ENCODE assay signal across 8 cellular contexts in the genomic region with DNA sequence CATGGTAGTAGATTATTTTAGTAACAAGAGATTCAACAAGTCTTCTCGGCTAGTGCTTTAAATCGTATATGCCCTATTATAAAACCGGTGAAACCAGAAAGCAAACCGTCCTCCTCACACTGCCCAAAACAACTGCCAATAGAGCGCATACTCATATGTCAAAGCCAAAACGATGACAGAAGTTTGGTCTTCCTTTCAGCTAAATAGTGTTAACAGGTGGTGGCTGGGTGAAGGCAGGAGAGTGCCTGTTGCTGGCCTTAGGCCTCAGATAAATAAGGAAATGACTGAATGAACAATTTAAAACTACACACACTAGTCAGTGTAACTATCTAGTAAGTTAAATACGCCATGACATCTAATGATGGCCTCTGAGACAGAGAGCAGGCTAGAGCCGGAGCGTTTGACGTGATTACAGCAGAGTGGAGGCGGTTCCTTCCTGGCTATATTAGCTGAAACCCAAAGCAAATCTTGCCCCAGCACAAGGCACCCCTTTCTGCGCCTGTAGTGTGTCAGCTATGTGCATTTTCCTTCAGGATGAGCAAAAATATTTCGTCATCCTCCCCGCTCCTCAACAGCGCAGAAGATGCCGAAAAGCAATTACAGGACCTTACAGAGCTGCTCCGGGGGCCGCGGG. TPM values are rescaled to one million over a fixed set of nuclear protein-coding genes. Genes with fewer than 3 reads are reported as not detected.
A peak's percentile ranks its signal among the peaks of the same experiment; 100 is the strongest.
DNase-seq lines count a peak whose midpoint lies in the region; ATAC-seq and TF ChIP-seq lines count a peak whose summit lies in the region.

No MANE protein-coding gene starts in this region.

- H3K27ac ChIP-seq in adrenal gland (peak overlapping the region; percentile 81 to 96 (median 88)), liver (ENCODE audit: low read depth in 1 of 2, low read length in 2 of 2) (no peak overlapping the region), thyroid gland (peak overlapping the region; percentile 52 to 79 (median 61))

- H3K27ac Mint-ChIP-seq in activated naive CD4-positive, alpha-beta T cell treated with anti-CD3 and anti-CD28 coated beads, Interleukin-2, amount 50 U/mL, for 72 hours, result no peak overlapping the region

- no peak for ATAC-seq in GM21360 (IDR thresholded peaks at IDR 0.05; ENCODE audit: unreplicated experiment)
- ATAC-seq in activated naive CD4-positive, alpha-beta T cell treated with anti-CD3 and anti-CD28 coated beads, Interleukin-2, amount 50 U/mL, for 72 hours, result no peak

- no peak for TF ChIP-seq CTCF in adrenal gland (IDR thresholded peaks at IDR 0.05)
- TF ChIP-seq CTCF in liver (IDR thresholded peaks at IDR 0.05; ENCODE audit: low read depth, low read length, missing input control), result no peak
- TF ChIP-seq CTCF in thyroid gland (IDR thresholded peaks at IDR 0.05), result no peak

- TF ChIP-seq RAD21 in liver (IDR thresholded peaks at IDR 0.05), result no peak

- H3K36me3 ChIP-seq in adrenal gland (replicated peaks in 1 of 2) (no peaks in the 10 kb centered on the region), liver (ENCODE audit: control insufficient read depth in 4 of 4, insufficient read depth in 3 of 4, low read depth in 1 of 4, low read length in 3 of 4) (no peaks in the 10 kb centered on the region), thyroid gland (no peaks in the 10 kb centered on the region)

- TF ChIP-seq POLR2A in adrenal gland (IDR thresholded peaks at IDR 0.05) (peak in 1 of 2 donors; percentile 64), thyroid gland (IDR thresholded peaks at IDR 0.05) (no peak)

- H3K4me3 ChIP-seq in adrenal gland (peak overlapping the region in 3 of 4 donors; percentile 45 to 88 (median 54)), liver (ENCODE audit: low read depth in 1 of 3, low read length in 3 of 3) (peak overlapping the region in 2 of 3 donors; percentile 74 to 81), thyroid gland (replicated peaks in 1 of 3) (peak overlapping the region in 2 of 3 donors; percentile 29 to 42)

- peaks cover under 1 to 21% of the 10 kb centered on the region in 2 donors for H3K4me1 ChIP-seq in adrenal gland (replicated peaks in 1 of 2)
- peaks cover 5 to 15% (median 11%) of the 10 kb centered on the region in 4 donors for H3K4me1 ChIP-seq in liver (ENCODE audit: control insufficient read depth in 4 of 4, insufficient read depth in 4 of 4, low read length in 3 of 4)
- H3K4me1 ChIP-seq in thyroid gland, result peaks cover 0 to 7% of the 10 kb centered on the region in 2 donors

- H3K36me3 Mint-ChIP-seq in activated naive CD4-positive, alpha-beta T cell treated with anti-CD3 and anti-CD28 coated beads, Interleukin-2, amount 50 U/mL, for 72 hours, result peaks cover 10 to 18% of the 10 kb centered on the region in 2 donors

- H3K9me3 Mint-ChIP-seq in activated naive CD4-positive, alpha-beta T cell treated with anti-CD3 and anti-CD28 coated beads, Interleukin-2, amount 50 U/mL, for 72 hours, result peaks cover 5 to 16% of the 10 kb centered on the region in 2 donors

- 25 to 33% (median 28%) methylated on average over 13 to 19 of the region's 19 CpGs for WGBS in adrenal gland, 4 donors
- 64% methylated on average over 19 of the region's 19 CpGs for WGBS in liver
- WGBS in thyroid gland, 2 donors, result 56 to 58% methylated on average over 19 of the region's 19 CpGs

- intact Hi-C loops in adrenal gland (cut with DNase I), result no loop called here
- intact Hi-C loops in thyroid gland (cut with DNase I), result no loop called here

- no peak overlapping the region for H3K9ac ChIP-seq in liver (ENCODE audit: low read depth in 1 of 2, low read length in 2 of 2)

- H3K27me3 ChIP-seq in adrenal gland (no peaks in the 10 kb centered on the region), liver (ENCODE audit: control insufficient read depth in 4 of 4, insufficient read depth in 4 of 4, low read length in 3 of 4) (peaks cover 0 to 3% (median under 1%) of the 10 kb centered on the region in 4 donors), thyroid gland (no peaks in the 10 kb centered on the region)

- H3K9me3 ChIP-seq in adrenal gland (replicated peaks in 1 of 3) (no peaks in the 10 kb centered on the region), liver (ENCODE audit: control insufficient read depth in 4 of 4, low read length in 3 of 4) (peaks cover 0 to 5% (median 1%) of the 10 kb centered on the region in 4 donors), thyroid gland (no peaks in the 10 kb centered on the region)

- DNase-seq in NCI-H2171 treated with DMSO at 0.1 percent for 48 hours (lab: John Stamatoyannopoulos, UW) (peak; percentile 42), NCI-H2171 (lab: John Stamatoyannopoulos, UW) (no peak), adrenal gland (peak; percentile 36 to 83 (median 66)), thyroid gland (peak in 1 of 2 donors; percentile 7), 8988T (no peak)
- no peak for DNase-seq in activated naive CD4-positive, alpha-beta T cell treated with anti-CD3 and anti-CD28 coated beads, Interleukin-2, amount 50 U/mL, for 72 hours (ENCODE audit: low spot score in 2 of 2)

TF ChIP-seq in liver, 16 proteins besides CTCF, POLR2A, EP300 and RAD21:
- TF ChIP-seq FOXA2 (IDR thresholded peaks at IDR 0.05), result no peak
- TF ChIP-seq EGR1 (IDR thresholded peaks at IDR 0.05; ENCODE audit: low read depth in 2 of 2), result no peak
- no peak for TF ChIP-seq FOXA1 (IDR thresholded peaks at IDR 0.05)
- TF ChIP-seq, protein P1, sequence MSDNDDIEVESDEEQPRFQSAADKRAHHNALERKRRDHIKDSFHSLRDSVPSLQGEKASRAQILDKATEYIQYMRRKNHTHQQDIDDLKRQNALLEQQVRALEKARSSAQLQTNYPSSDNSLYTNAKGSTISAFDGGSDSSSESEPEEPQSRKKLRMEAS (IDR thresholded peaks at IDR 0.05), result no peak
- no peak for TF ChIP-seq REST (IDR thresholded peaks at IDR 0.05)
- TF ChIP-seq YY1 (IDR thresholded peaks at IDR 0.05), result no peak
- no peak for TF ChIP-seq JUND (IDR thresholded peaks at IDR 0.05)
- no peak for TF ChIP-seq HNF4A (conservative IDR thresholded peaks at IDR 0.05)
- no peak for TF ChIP-seq SP1 (IDR thresholded peaks at IDR 0.05)
- TF ChIP-seq ATF3 (IDR thresholded peaks at IDR 0.05), result no peak
- TF ChIP-seq, protein P2, sequence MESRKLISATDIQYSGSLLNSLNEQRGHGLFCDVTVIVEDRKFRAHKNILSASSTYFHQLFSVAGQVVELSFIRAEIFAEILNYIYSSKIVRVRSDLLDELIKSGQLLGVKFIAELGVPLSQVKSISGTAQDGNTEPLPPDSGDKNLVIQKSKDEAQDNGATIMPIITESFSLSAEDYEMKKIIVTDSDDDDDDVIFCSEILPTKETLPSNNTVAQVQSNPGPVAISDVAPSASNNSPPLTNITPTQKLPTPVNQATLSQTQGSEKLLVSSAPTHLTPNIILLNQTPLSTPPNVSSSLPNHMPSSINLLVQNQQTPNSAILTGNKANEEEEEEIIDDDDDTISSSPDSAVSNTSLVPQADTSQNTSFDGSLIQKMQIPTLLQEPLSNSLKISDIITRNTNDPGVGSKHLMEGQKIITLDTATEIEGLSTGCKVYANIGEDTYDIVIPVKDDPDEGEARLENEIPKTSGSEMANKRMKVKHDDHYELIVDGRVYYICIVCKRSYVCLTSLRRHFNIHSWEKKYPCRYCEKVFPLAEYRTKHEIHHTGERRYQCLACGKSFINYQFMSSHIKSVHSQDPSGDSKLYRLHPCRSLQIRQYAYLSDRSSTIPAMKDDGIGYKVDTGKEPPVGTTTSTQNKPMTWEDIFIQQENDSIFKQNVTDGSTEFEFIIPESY (IDR thresholded peaks at IDR 0.05), result no peak
- no peak for TF ChIP-seq TAF1 (conservative IDR thresholded peaks at IDR 0.05)
- no peak for TF ChIP-seq NR2F2 (IDR thresholded peaks at IDR 0.05)
- TF ChIP-seq RXRA (IDR thresholded peaks at IDR 0.05), result no peak
- no peak for TF ChIP-seq HNF4G (IDR thresholded peaks at IDR 0.05)
- TF ChIP-seq GABPA (IDR thresholded peaks at IDR 0.05 in 1 of 2, conservative IDR thresholded peaks at IDR 0.05 in 1 of 2), result no peak

RNA-seq across cellular contexts. Expression of gene LONRF2, which starts 1.6 kb away (rescaled TPM):
- total RNA-seq in adrenal gland (100 to 1,000 TPM in 1 of 8 donors, 10 to 100 TPM in 7; 30.5 to 110 (median 61.9) TPM), liver (1 to 10 TPM in 1 of 2 donors, under 1 TPM in 1; 0.23 to 3.7 TPM), thyroid gland (10 to 100 TPM in 3 of 4 donors, 1 to 10 TPM in 1; 7.0 to 32.0 (median 17.1) TPM)
- polyA plus RNA-seq in adrenal gland (10 to 100 TPM in 1 of 3 donors, 1 to 10 TPM in 2; 8.1 to 32.5 (median 8.4) TPM), liver (under 1 TPM; 0.06 to 0.24 TPM)
- total RNA-seq in activated naive CD4-positive, alpha-beta T cell treated with anti-CD3 and anti-CD28 coated beads, Interleukin-2, amount 50 U/mL, for 72 hours, result under 1 TPM in 1 of 2 donors, not detected in 1; 0.04 TPM

Comparison
In these comparisons a context has a peak if more than half of its experiments do, and no peak if none do; other contexts are left out.
1. DNase-seq: peak in NCI-H2171 treated with DMSO at 0.1 percent for 48 hours (single experiment) and adrenal gland (7 of 7); none in NCI-H2171 (single experiment), activated naive CD4-positive, alpha-beta T cell treated with anti-CD3 and anti-CD28 coated beads, Interleukin-2, amount 50 U/mL, for 72 hours (0 of 2) and 8988T (single experiment).
2. H3K27ac ChIP-seq: peak in adrenal gland (5 of 5) and thyroid gland (3 of 3); none in liver (0 of 2).
3. Peak in every context shown above with its lines, with median percentiles within 50 percentile points of each other: H3K4me3 ChIP-seq.